Comparison of ENCODE assay signal across 19 cellular contexts in the genomic region with DNA sequence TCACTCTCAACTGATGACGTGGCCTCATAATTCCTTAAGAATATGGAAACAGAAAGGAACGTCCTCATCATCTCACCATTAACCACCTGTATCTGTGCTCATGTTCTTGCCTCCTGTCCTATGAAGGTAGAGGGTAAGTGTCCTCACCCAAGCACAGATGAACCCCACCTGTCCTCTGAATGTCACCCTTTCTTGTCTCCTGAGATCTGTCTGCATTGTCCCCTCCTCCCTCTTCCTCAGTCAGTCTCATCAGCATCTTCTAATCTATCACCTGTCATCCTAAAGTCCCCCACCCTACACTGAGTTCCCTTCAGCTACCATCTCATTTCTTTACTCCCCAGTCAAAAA. TPM values are rescaled to one million over a fixed set of nuclear protein-coding genes. Genes with fewer than 3 reads are reported as not detected.
DNase-seq lines count a peak whose midpoint lies in the region; ATAC-seq and TF ChIP-seq lines count a peak whose summit lies in the region.
"Had no signal": no experiment of that assay in that cellular context is flagged by ENCODE, and none has a peak within 500 bp of the region (broad histone marks: within the 10 kb centered on the region; RNA-seq: fewer than 3 reads in every experiment).

No MANE protein-coding gene starts in this region.

- H3K36me3 ChIP-seq in body of pancreas (replicated peaks in 1 of 2; ENCODE audit: insufficient read depth in 1 of 2, low read depth in 2 of 2): no peaks in the 10 kb centered on the region
- no peaks in the 10 kb centered on the region for H3K36me3 ChIP-seq in rectal smooth muscle tissue (ENCODE audit: control insufficient read depth, insufficient read depth, low read length)
- H3K36me3 ChIP-seq in GM23248 (ENCODE audit: low read depth): no peaks in the 10 kb centered on the region
- H3K36me3 ChIP-seq: prostate gland, spleen, thyroid gland had no signal

- 29 to 30% methylated on average over 2 of the region's 2 CpGs for WGBS in body of pancreas, 2 donors
- 77 to 82% methylated on average over 2 of the region's 2 CpGs for WGBS in GM23248 (ENCODE audit: low coverage in 1 of 2, low lambda C conversion rate in 2 of 2, missing lambda C conversion rate in 2 of 2), 2 experiments

- in situ Hi-C loops in GM23248 (cut with MboI): no loop called here

- POLR2A ChIA-PET in activated CD4-positive, alpha-beta T cell treated with anti-CD3 and anti-CD28 coated beads for 36 hours (lab: Charles Lee): no interaction called here

- TF ChIP-seq CTCF in Calu3 (IDR thresholded peaks at IDR 0.05; ENCODE audit: unreplicated experiment) (no peak), body of pancreas (IDR thresholded peaks at IDR 0.05) (no peak)

- H3F3A ChIP-seq in GM23248 (ENCODE audit: insufficient read depth): no peaks in the 10 kb centered on the region

- no peaks in the 10 kb centered on the region for H3K36me3 Mint-ChIP-seq in activated CD4-positive, alpha-beta T cell treated with anti-CD3 and anti-CD28 coated beads for 36 hours (ENCODE audit: low read depth)
- H3K36me3 Mint-ChIP-seq in Calu3 (ENCODE audit: insufficient read depth, unreplicated experiment): peaks cover 40% of the 10 kb centered on the region

- CTCF ChIA-PET in activated CD4-positive, alpha-beta T cell treated with anti-CD3 and anti-CD28 coated beads for 36 hours (lab: Charles Lee): interaction anchor here (0.7 to 1.3 kb wide), 3 partner anchors 9 to 360 kb away, joined by 3 to 4 read pairs (median 4); no protein-coding TSS in a partner anchor
- CTCF ChIA-PET in Calu3 (lab: Charles Lee): no interaction called here

- no peaks in the 10 kb centered on the region for H3K9me3 ChIP-seq in body of pancreas
- H3K9me3 ChIP-seq in GM23248 (ENCODE audit: low read depth): no peaks in the 10 kb centered on the region
- H3K9me3 ChIP-seq: prostate gland, spleen, thyroid gland had no signal

- no peaks in the 10 kb centered on the region for H3K9me2 ChIP-seq in GM23248 (ENCODE audit: insufficient read depth)

- intact Hi-C loops in activated CD4-positive, alpha-beta T cell treated with anti-CD3 and anti-CD28 coated beads for 36 hours (cut with DNase I, micrococcal nuclease): no loop called here
- intact Hi-C loops in Calu3 (cut with micrococcal nuclease; ENCODE audit: unreplicated experiment): loop anchor here (10.0 kb wide), 1 partner anchor 192 kb away; a partner anchor contains a TSS
- intact Hi-C loops in body of pancreas (cut with DNase I): no loop called here

- no peaks in the 10 kb centered on the region for H3K79me2 ChIP-seq in GM23248 (ENCODE audit: insufficient read depth)

- no TSS peak for BruUV-seq in Calu3 (replicated peaks; lab: Mats Ljungman, UMichigan)

- H2AFZ ChIP-seq in GM23248: no peak overlapping the region

- H3K27me3 ChIP-seq in body of pancreas (no peaks in the 10 kb centered on the region), rectal smooth muscle tissue (ENCODE audit: control insufficient read depth, insufficient read depth, low read length) (no peaks in the 10 kb centered on the region), GM23248 (replicated peaks; ENCODE audit: insufficient read depth) (0 out of 2 replicates have a peak, but pooled peaks cover 4% of the 10 kb centered on the region)
- H3K27me3 ChIP-seq: thyroid gland had no signal

- H3K4me1 Mint-ChIP-seq in activated CD4-positive, alpha-beta T cell treated with anti-CD3 and anti-CD28 coated beads for 36 hours: peaks cover 37% of the 10 kb centered on the region
- peaks cover 48% of the 10 kb centered on the region for H3K4me1 Mint-ChIP-seq in Calu3 (ENCODE audit: low read depth, unreplicated experiment)

- no peak overlapping the region for H3K4me3 ChIP-seq in body of pancreas
- peak overlapping the region; percentile 40 for H3K4me3 ChIP-seq in rectal smooth muscle tissue (ENCODE audit: low read length)
- H3K4me3 ChIP-seq in GM23248: no peak overlapping the region
- H3K4me3 ChIP-seq: prostate gland, spleen, thyroid gland had no signal

- no peak overlapping the region for H3K4me3 Mint-ChIP-seq in activated CD4-positive, alpha-beta T cell treated with anti-CD3 and anti-CD28 coated beads for 36 hours
- peak overlapping the region; percentile 47 for H3K4me3 Mint-ChIP-seq in Calu3 (ENCODE audit: low read depth, unreplicated experiment)

- H3K27me3 Mint-ChIP-seq in activated CD4-positive, alpha-beta T cell treated with anti-CD3 and anti-CD28 coated beads for 36 hours: no peaks in the 10 kb centered on the region
- no peaks in the 10 kb centered on the region for H3K27me3 Mint-ChIP-seq in Calu3 (ENCODE audit: unreplicated experiment)

- H3K4me2 ChIP-seq in GM23248 (ENCODE audit: unreplicated experiment): no peak overlapping the region
- H3K4me2 ChIP-seq: KMS-11 had no signal

- no peak for DNase-seq in activated CD4-positive, alpha-beta T cell treated with anti-CD3 and anti-CD28 coated beads for 36 hours
- DNase-seq in activated CD4-positive, alpha-beta T cell treated with anti-CD3 and anti-CD28 coated beads, Interleukin-2, amount 50 U/mL, for 1 hour: no peak
- DNase-seq in Calu3 (no peak), body of pancreas (no peak), GM23248 (no peak), SIG-M5 (lab: John Stamatoyannopoulos, UW) (no peak)
- DNase-seq: amniotic stem cell; C1 segment of cervical spinal cord; caudate nucleus; effector CD8-positive, alpha-beta T cell; NCI-H1092; NCI-H2081 treated with DMSO at 0.1 percent for 48 hours; SHP77; spleen; thyroid gland had no signal

- H3K27ac ChIP-seq in body of pancreas (peak overlapping the region in 3 of 4 donors; percentile 16 to 57 (median 57)), rectal smooth muscle tissue (ENCODE audit: low read depth, low read length) (no peak overlapping the region), GM23248 (no peak overlapping the region)
- H3K27ac ChIP-seq: KMS-11, prostate gland, thyroid gland had no signal

- H3K27ac Mint-ChIP-seq in activated CD4-positive, alpha-beta T cell treated with anti-CD3 and anti-CD28 coated beads for 36 hours: peak overlapping the region; percentile 40
- peak overlapping the region; percentile 90 for H3K27ac Mint-ChIP-seq in Calu3 (ENCODE audit: unreplicated experiment)

- H4K20me1 ChIP-seq in GM23248 (ENCODE audit: insufficient read depth): no peaks in the 10 kb centered on the region

- H3K9ac ChIP-seq in rectal smooth muscle tissue (ENCODE audit: low read length): no peak overlapping the region
- no peak overlapping the region for H3K9ac ChIP-seq in GM23248
- H3K9ac ChIP-seq: KMS-11 had no signal

- peaks cover 16% of the 10 kb centered on the region for H3K4me1 ChIP-seq in body of pancreas
- H3K4me1 ChIP-seq in rectal smooth muscle tissue (ENCODE audit: control insufficient read depth, insufficient read depth, low read length): no peaks in the 10 kb centered on the region
- H3K4me1 ChIP-seq in GM23248 (ENCODE audit: insufficient read depth): no peaks in the 10 kb centered on the region
- H3K4me1 ChIP-seq: prostate gland, thyroid gland had no signal

- ATAC-seq in activated CD4-positive, alpha-beta T cell treated with anti-CD3 and anti-CD28 coated beads for 36 hours: no peak
- ATAC-seq in body of pancreas (no peak), esophagus mucosa (no peak)

- H3K9me3 Mint-ChIP-seq in activated CD4-positive, alpha-beta T cell treated with anti-CD3 and anti-CD28 coated beads for 36 hours (ENCODE audit: low read depth): peaks cover 3% of the 10 kb centered on the region
- H3K9me3 Mint-ChIP-seq in Calu3 (ENCODE audit: low read depth, unreplicated experiment): peaks cover 12% of the 10 kb centered on the region

- no peak for TF ChIP-seq POLR2A in body of pancreas (IDR thresholded peaks at IDR 0.05)

RNA-seq across cellular contexts. Expression of a gene that starts 39.4 kb away (rescaled TPM):
- 10 to 100 TPM; 82.6 to 95.3 TPM for total RNA-seq in activated CD4-positive, alpha-beta T cell treated with anti-CD3 and anti-CD28 coated beads for 36 hours
- total RNA-seq in Calu3 (2022): 15.7 and 15.9 TPM in 2 replicates
- total RNA-seq in body of pancreas: 10 to 100 TPM; 10.9 to 35.3 TPM
- total RNA-seq in GM23248 (2014; rRNA removed; shearing (Covaris generic)): 29.2 and 33.9 TPM in 2 replicates
- 19.5 and 19.8 TPM in 2 replicates for polyA plus RNA-seq in GM23248 (2016; fragmentation: Nextera tagmentation; extraction: Ambion mirVana)
- total RNA-seq in esophagus mucosa: 6.9 TPM

Comparison
In these comparisons a context has a peak if more than half of its experiments do, and no peak if none do; other contexts are left out.
1. H3K27ac ChIP-seq: peak in body of pancreas (3 of 4); none in rectal smooth muscle tissue (single experiment) and GM23248 (single experiment).